ENCODE assay signal across 8 cellular contexts in genomic region chr17:7308625-7309433, GRCh38. TPM values are rescaled to one million over a fixed set of nuclear protein-coding genes. Genes with fewer than 3 reads are reported as not detected.
DNase-seq lines count a peak whose midpoint lies in the region; ATAC-seq and TF ChIP-seq lines count a peak whose summit lies in the region.

No MANE protein-coding gene starts in this region.

- H3K4me3 ChIP-seq in PC-3 (ENCODE audit: low read length) (peak overlapping the region; percentile 85), esophagus (ENCODE audit: low read depth in 1 of 2, low read length in 2 of 2) (peak overlapping the region; percentile 91 to 94)

- peaks cover 23% of the 10 kb centered on the region; the same call in 1 of the 2 replicates for H3K4me1 ChIP-seq in PC-3 (ENCODE audit: insufficient read depth, low read length)
- peaks cover 2 to 9% of the 10 kb centered on the region in 2 donors for H3K4me1 ChIP-seq in esophagus (ENCODE audit: control insufficient read depth in 2 of 2, insufficient read depth in 2 of 2, low read length in 1 of 2)

- CTCF ChIA-PET in PC-3 (lab: Charles Lee): no interaction called here

- H3K9ac ChIP-seq in PC-3 (ENCODE audit: low read length): peak overlapping the region; percentile 100

- H3K4me3 Mint-ChIP-seq in activated T-cell treated with anti-CD3 and anti-CD28 coated beads, Interleukin-2, amount 50 U/mL, for 24 hours: peak overlapping the region; percentile 96

- DNase-seq in DMS114 treated with DMSO at 0.1 percent for 48 hours (lab: John Stamatoyannopoulos, UW; ENCODE audit: unreplicated experiment) (peak; percentile 81), HUDEP-2 (lab: John Stamatoyannopoulos, UW; ENCODE audit: unreplicated experiment in 76 of 76) (peak in 65 of 76 experiments; percentile 32 to 86 (median 69)), PC-3 (peak; percentile 68), myocyte (ENCODE audit: low read depth) (peak; percentile 88), mesenteric fat pad (ENCODE audit: low spot score) (no peak)
- peak; percentile 87 for DNase-seq in activated T-cell treated with anti-CD3 and anti-CD28 coated beads, Interleukin-2, amount 50 U/mL, for 24 hours
- peak; percentile 66 for DNase-seq in stimulated activated CD8-positive, alpha-beta memory T cell treated with anti-CD3 and anti-CD28 coated beads, Interleukin-7, amount 100 ng/mL, for 24 hours (ENCODE audit: low read depth)

- H3K9me3 ChIP-seq in PC-3 (ENCODE audit: low read length): no peaks in the 10 kb centered on the region
- no peaks in the 10 kb centered on the region for H3K9me3 ChIP-seq in esophagus (ENCODE audit: control insufficient read depth in 2 of 2, insufficient read depth in 1 of 2, low read depth in 1 of 2, low read length in 1 of 2)

- POLR2A ChIA-PET in PC-3 (lab: Charles Lee; ENCODE audit: unreplicated experiment): interaction anchor here (0.6 kb wide), 1 partner anchor 89 kb away, joined by 5 read pairs; no protein-coding TSS in a partner anchor

- no peak for TF ChIP-seq CTCF in PC-3 (conservative IDR thresholded peaks at IDR 0.05; ENCODE audit: low read depth, low read length)

- intact Hi-C loops in PC-3 (cut with micrococcal nuclease): loop anchor here (2.0 to 5.0 kb wide), 3 partner anchors 20 to 262 kb away; partner anchors contain the start of genes GABARAP and NEURL4

- H3K27ac Mint-ChIP-seq in activated T-cell treated with anti-CD3 and anti-CD28 coated beads, Interleukin-2, amount 50 U/mL, for 24 hours: peak overlapping the region; percentile 99

- TSS peak; percentile 88 for BruUV-seq in PC-3 (replicated peaks; lab: Mats Ljungman, UMichigan)

- no peak overlapping the region for H2AFZ ChIP-seq in PC-3 (ENCODE audit: low read length)

- H3K4me1 Mint-ChIP-seq in activated T-cell treated with anti-CD3 and anti-CD28 coated beads, Interleukin-2, amount 50 U/mL, for 24 hours (ENCODE audit: low read depth): peaks cover 54% of the 10 kb centered on the region

- H3K27ac ChIP-seq in PC-3 (ENCODE audit: low read length): peak overlapping the region; percentile 97
- peak overlapping the region; percentile 100 for H3K27ac ChIP-seq in esophagus (ENCODE audit: low read depth in 2 of 2, low read length in 1 of 2)

- no peaks in the 10 kb centered on the region for H3K27me3 ChIP-seq in PC-3 (ENCODE audit: low read length)
- no peaks in the 10 kb centered on the region for H3K27me3 ChIP-seq in esophagus (ENCODE audit: control insufficient read depth in 1 of 2, insufficient read depth in 2 of 2, low read length in 2 of 2)

- peaks cover 60% of the 10 kb centered on the region for H3K36me3 Mint-ChIP-seq in activated T-cell treated with anti-CD3 and anti-CD28 coated beads, Interleukin-2, amount 50 U/mL, for 24 hours (ENCODE audit: low read depth)

- peak; percentile 29 for ATAC-seq in PC-3

- H3K36me3 ChIP-seq in PC-3 (ENCODE audit: low read depth, low read length): peaks cover 35% of the 10 kb centered on the region
- peaks cover 19 to 26% of the 10 kb centered on the region in 2 donors for H3K36me3 ChIP-seq in esophagus (ENCODE audit: control insufficient read depth in 2 of 2, insufficient read depth in 2 of 2, low read length in 1 of 2)

- WGBS in esophagus, 2 donors: 0% methylated on average over 14 of the region's 14 CpGs

- H3K27me3 Mint-ChIP-seq in activated T-cell treated with anti-CD3 and anti-CD28 coated beads, Interleukin-2, amount 50 U/mL, for 24 hours: no peaks in the 10 kb centered on the region

- no peaks in the 10 kb centered on the region for H3K9me3 Mint-ChIP-seq in activated T-cell treated with anti-CD3 and anti-CD28 coated beads, Interleukin-2, amount 50 U/mL, for 24 hours

- no peaks in the 10 kb centered on the region for H3K9me2 ChIP-seq in PC-3 (replicated peaks; ENCODE audit: low read length)

- peaks cover 38% of the 10 kb centered on the region for H4K20me1 ChIP-seq in PC-3 (ENCODE audit: low read length)

- H3K79me2 ChIP-seq in PC-3 (ENCODE audit: low read length): peaks cover 51% of the 10 kb centered on the region

- peak overlapping the region; percentile 93 for H3K4me2 ChIP-seq in PC-3 (ENCODE audit: low read length)

- H3F3A ChIP-seq in PC-3 (ENCODE audit: low read length, unreplicated experiment): peaks cover 12% of the 10 kb centered on the region

RNA-seq across cellular contexts. Expression of gene EIF5A, which starts 1.4 kb away (rescaled TPM):
- 1,140 and 1,203 TPM in 2 replicates for total RNA-seq in PC-3 (2014; rRNA removed)
- polyA plus RNA-seq in esophagus: 100 to 1,000 TPM; 597 to 599 TPM
- total RNA-seq in myocyte: 510 and 518 TPM in 2 replicates
- polyA plus RNA-seq in myocyte (2012): 606 TPM
- total RNA-seq in mesenteric fat pad: 503 TPM

RNA-seq across cellular contexts. Expression of gene GPS2, which starts 6.3 kb away (rescaled TPM):
- total RNA-seq in PC-3 (2014; rRNA removed) (30.8 and 45.8 TPM in 2 replicates), myocyte (92.2 and 95.8 TPM in 2 replicates), mesenteric fat pad (51.2 TPM)
- 10 to 100 TPM; 54.5 to 56.5 TPM for polyA plus RNA-seq in esophagus
- 73.7 TPM for polyA plus RNA-seq in myocyte (2012)

RNA-seq across cellular contexts. Expression of gene YBX2, which starts 14.4 kb away (rescaled TPM):
- total RNA-seq in PC-3 (2014; rRNA removed) (1.1 and 1.4 TPM in 2 replicates), myocyte (4.1 and 9.6 TPM in 2 replicates), mesenteric fat pad (2.3 TPM)
- 10 to 100 TPM in 1 of 2 donors, 1 to 10 TPM in 1; 2.8 to 13.0 TPM for polyA plus RNA-seq in esophagus
- 0.37 TPM for polyA plus RNA-seq in myocyte (2012)

RNA-seq across cellular contexts. Expression of gene NEURL4, which starts 20.3 kb away (rescaled TPM):
- total RNA-seq in PC-3 (2014; rRNA removed) (21.4 and 27.7 TPM in 2 replicates), myocyte (19.5 and 22.3 TPM in 2 replicates), mesenteric fat pad (25.4 TPM)
- polyA plus RNA-seq in esophagus: 10 to 100 TPM; 15.7 to 32.1 TPM
- 23.3 TPM for polyA plus RNA-seq in myocyte (2012)

RNA-seq across cellular contexts. Expression of gene SLC2A4, which starts 27.3 kb away (rescaled TPM):
- total RNA-seq in PC-3 (2014; rRNA removed): 0.29 TPM in 1 of 2 replicates, not detected in the other
- polyA plus RNA-seq in esophagus: 1 to 10 TPM; 5.4 to 7.6 TPM
- total RNA-seq in myocyte: 20.0 and 28.3 TPM in 2 replicates
- 0.82 TPM for polyA plus RNA-seq in myocyte (2012)
- total RNA-seq in mesenteric fat pad: 8.1 TPM
